ENCODE assay signal across 19 cellular contexts in the genomic region with DNA sequence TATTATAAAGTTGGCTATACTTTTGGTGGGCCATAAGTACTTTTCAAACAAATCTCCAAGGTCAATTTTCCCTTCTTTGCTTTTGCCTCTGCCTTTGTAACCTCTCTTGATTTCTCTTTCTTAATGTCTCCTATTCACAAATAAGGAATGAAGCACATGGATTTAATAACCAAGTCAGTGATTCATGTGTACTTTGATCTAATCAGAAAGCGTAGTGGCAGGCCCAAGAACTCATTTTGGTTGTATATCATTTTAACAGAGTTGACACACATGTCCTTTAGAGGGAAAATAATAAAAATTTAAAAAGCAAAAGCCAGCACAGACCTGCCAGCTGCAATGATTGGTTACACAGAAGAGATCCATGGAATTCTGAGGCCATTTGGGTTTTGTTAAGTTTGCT.
DNase-seq lines count a peak whose midpoint lies in the region; ATAC-seq and TF ChIP-seq lines count a peak whose summit lies in the region.
"Had no signal": no experiment of that assay in that cellular context is flagged by ENCODE, and none has a peak within 500 bp of the region (broad histone marks: within the 10 kb centered on the region; RNA-seq: fewer than 3 reads in every experiment).

No MANE protein-coding gene starts in this region.

- intact Hi-C loops in heart right ventricle (cut with DNase I), result no loop called here

- peak overlapping the region; percentile 9 for H3K4me2 ChIP-seq in smooth muscle cell
- H3K4me2 ChIP-seq: BLaER1 treated with 17β-estradiol and CSF1 and Interleukin-3, amounts not matched to agents 10 nM and 100 nM had no signal

- peaks cover 10% of the 10 kb centered on the region for H3F3A ChIP-seq in smooth muscle cell (ENCODE audit: low read depth)

- H3K9me3 ChIP-seq in adipocyte (ENCODE audit: control insufficient read depth, low read length) (no peaks in the 10 kb centered on the region), smooth muscle cell (replicated peaks; ENCODE audit: low read depth) (no peaks in the 10 kb centered on the region), heart right ventricle (no peaks in the 10 kb centered on the region)
- H3K9me3 ChIP-seq: BLaER1 treated with 17β-estradiol and CSF1 and Interleukin-3, amounts not matched to agents 10 nM and 100 nM had no signal

- H3K27ac ChIP-seq in smooth muscle cell (ENCODE audit: low read depth) (peak overlapping the region; percentile 71), heart right ventricle (no peak overlapping the region)
- H3K27ac ChIP-seq: BLaER1 treated with 17β-estradiol and CSF1 and Interleukin-3, amounts not matched to agents 10 nM and 100 nM had no signal

- DNase-seq in SIG-M5 treated with dmso at 0.1 percent for 504 hours (lab: John Stamatoyannopoulos, UW; ENCODE audit: unreplicated experiment) (peak; percentile 4), SIG-M5 (lab: John Stamatoyannopoulos, UW) (no peak), adipocyte (ENCODE audit: low read depth) (peak; percentile 69), fibroblast of the conjunctiva (ENCODE audit: low read depth) (peak; percentile 8), smooth muscle cell (lab: John Stamatoyannopoulos, UW; ENCODE audit: unreplicated experiment) (no peak), heart right ventricle (no peak), NCI-H510A treated with DMSO at 0.1 percent for 48 hours (lab: John Stamatoyannopoulos, UW) (no peak)
- DNase-seq: Calu3; CD8-positive, alpha-beta T cell; DMS53; NCI-H1105; NCI-H2081 treated with DMSO at 0.1 percent for 48 hours; NCI-H446 treated with DMSO at 0.1 percent for 48 hours; NCI-H748 treated with DMSO at 0.1 percent for 48 hours; RPMI8226; SHP77 treated with DMSO at 0.1 percent for 48 hours had no signal

- no peaks in the 10 kb centered on the region for H3K79me2 ChIP-seq in smooth muscle cell (ENCODE audit: low read depth)

- H3K9ac ChIP-seq in adipocyte (ENCODE audit: low read length) (no peak overlapping the region), smooth muscle cell (ENCODE audit: low read depth) (no peak overlapping the region)
- H3K9ac ChIP-seq: BLaER1 treated with 17β-estradiol and CSF1 and Interleukin-3, amounts not matched to agents 10 nM and 100 nM had no signal

- ATAC-seq in heart right ventricle, result no peak
- ATAC-seq in HG02798 (IDR thresholded peaks at IDR 0.05; ENCODE audit: poor library complexity, unreplicated experiment), result no peak
- ATAC-seq: CD8-positive, alpha-beta T cell; K562 had no signal

- H3K36me3 ChIP-seq in adipocyte (ENCODE audit: control insufficient read depth, insufficient read depth, low read length, severe bottlenecking) (no peaks in the 10 kb centered on the region), smooth muscle cell (ENCODE audit: low read depth) (no peaks in the 10 kb centered on the region), heart right ventricle (no peaks in the 10 kb centered on the region)
- H3K36me3 ChIP-seq: BLaER1 treated with 17β-estradiol and CSF1 and Interleukin-3, amounts not matched to agents 10 nM and 100 nM had no signal

- H3K4me1 ChIP-seq in adipocyte (ENCODE audit: control insufficient read depth, insufficient read depth, low read length) (peaks cover 7% of the 10 kb centered on the region), smooth muscle cell (ENCODE audit: low read depth) (peaks cover 26% of the 10 kb centered on the region), heart right ventricle (no peaks in the 10 kb centered on the region)
- H3K4me1 ChIP-seq: BLaER1 treated with 17β-estradiol and CSF1 and Interleukin-3, amounts not matched to agents 10 nM and 100 nM had no signal

- TF ChIP-seq CTCF in smooth muscle cell (IDR thresholded peaks at IDR 0.05; ENCODE audit: borderline replicate concordance, insufficient read depth, poor library complexity, severe bottlenecking) (no peak), heart right ventricle (IDR thresholded peaks at IDR 0.05) (no peak)

- H3K27me3 ChIP-seq in adipocyte (replicated peaks; ENCODE audit: control insufficient read depth, insufficient read depth, low read length), result no peaks in the 10 kb centered on the region
- H3K27me3 ChIP-seq in smooth muscle cell (ENCODE audit: low read depth), result no peaks in the 10 kb centered on the region
- peaks cover 0 to 3% (median 0%) of the 10 kb centered on the region in 7 donors for H3K27me3 ChIP-seq in heart right ventricle
- H3K27me3 ChIP-seq: BLaER1 treated with 17β-estradiol and CSF1 and Interleukin-3, amounts not matched to agents 10 nM and 100 nM had no signal

- WGBS in smooth muscle cell (ENCODE audit: low lambda C conversion rate), result 34% methylated on average over 1 of the region's 1 CpG
- WGBS in heart right ventricle, 2 donors, result 96 to 98% methylated on average over 1 of the region's 1 CpG

- H4K20me1 ChIP-seq in smooth muscle cell (ENCODE audit: low read depth), result no peaks in the 10 kb centered on the region
- H4K20me1 ChIP-seq: BLaER1 treated with 17β-estradiol and CSF1 and Interleukin-3, amounts not matched to agents 10 nM and 100 nM had no signal

- H2AFZ ChIP-seq in smooth muscle cell (ENCODE audit: low read depth), result no peak overlapping the region

- H3K4me3 ChIP-seq in adipocyte (ENCODE audit: low read length), result no peak overlapping the region
- H3K4me3 ChIP-seq in smooth muscle cell, result no peak overlapping the region
- H3K4me3 ChIP-seq in heart right ventricle, result no peak overlapping the region
- H3K4me3 ChIP-seq: BLaER1 treated with 17β-estradiol and CSF1 and Interleukin-3, amounts not matched to agents 10 nM and 100 nM; K562 had no signal

Comparison
In these comparisons a context has a peak if more than half of its experiments do, and no peak if none do; other contexts are left out.
1. DNase-seq: peak in SIG-M5 treated with dmso at 0.1 percent for 504 hours (single experiment), adipocyte (single experiment) and fibroblast of the conjunctiva (single experiment); none in SIG-M5 (single experiment), smooth muscle cell (single experiment), heart right ventricle (0 of 2) and NCI-H510A treated with DMSO at 0.1 percent for 48 hours (single experiment).